In genomic region chr19:46365561-46365960, GRCh38 we compare ENCODE assay signal across 17 cellular contexts.
"Had no signal": no experiment of that assay in that cellular context is flagged by ENCODE, and none has a peak within 500 bp of the region (broad histone marks: within the 10 kb centered on the region; RNA-seq: fewer than 3 reads in every experiment).

No MANE protein-coding gene starts in this region.

- H3K27ac ChIP-seq: cardiac muscle cell, colonic mucosa, gastroesophageal sphincter, hepatocyte, spleen had no signal

- ATAC-seq: activated CD4-positive, CD25-positive, alpha-beta regulatory T cell treated with anti-CD3 and anti-CD28 coated beads, Interleukin-2, amount 50 U/mL, for 24 hours; gastroesophageal sphincter; right cardiac atrium had no signal

- H3K4me3 ChIP-seq: cardiac muscle cell, colonic mucosa, gastroesophageal sphincter, hepatocyte, spleen had no signal

- H3K4me1 ChIP-seq: colonic mucosa, gastroesophageal sphincter had no signal

- H3K4me2 ChIP-seq: hepatocyte had no signal

- H3K4me3 Mint-ChIP-seq: activated naive CD8-positive, alpha-beta T cell treated with anti-CD3 and anti-CD28 coated beads for 36 hours; type B pancreatic cell had no signal

- H3K27ac Mint-ChIP-seq: activated naive CD8-positive, alpha-beta T cell treated with anti-CD3 and anti-CD28 coated beads for 36 hours; progenitor cell of endocrine pancreas; type B pancreatic cell had no signal

- H3K27me3 ChIP-seq: cardiac muscle cell, colonic mucosa, gastroesophageal sphincter, hepatocyte, spleen had no signal

- H3K9me3 Mint-ChIP-seq: activated naive CD8-positive, alpha-beta T cell treated with anti-CD3 and anti-CD28 coated beads for 36 hours; type B pancreatic cell had no signal

- DNase-seq: activated CD4-positive, alpha-beta T cell treated with anti-CD3 and anti-CD28 coated beads, Interleukin-2, amount 50 U/mL, for 48 hours; activated gamma-delta T cell treated with Interleukin-2 at 50 U/mL for 16 hours; activated naive CD8-positive, alpha-beta T cell treated with anti-CD3 and anti-CD28 coated beads for 36 hours; activated T-cell treated with anti-CD3 and anti-CD28 coated beads, Interleukin-2, amount 50 U/mL, for 48 hours; colonic mucosa; effector CD8-positive, alpha-beta T cell; spleen; stimulated activated CD4-positive, alpha-beta T cell treated with anti-CD3 and anti-CD28 coated beads, Interleukin-1b, Interleukin-23, amount 100 ng/mL, for 48 hours; stimulated activated naive CD4-positive, alpha-beta T cell treated with Interleukin-2 at 50 U/mL for 16 hours; T-helper 2 cell had no signal

- H3K36me3 ChIP-seq: colonic mucosa had no signal

- H3K9me3 ChIP-seq: colonic mucosa, gastroesophageal sphincter, spleen had no signal

- H2AFZ ChIP-seq: hepatocyte had no signal

- H3K27me3 Mint-ChIP-seq: activated naive CD8-positive, alpha-beta T cell treated with anti-CD3 and anti-CD28 coated beads for 36 hours; progenitor cell of endocrine pancreas; type B pancreatic cell had no signal
